Comparison of ENCODE assay signal across 8 cellular contexts in genomic region chr12:6662906-6663742, GRCh38. TPM values are rescaled to one million over a fixed set of nuclear protein-coding genes. Genes with fewer than 3 reads are reported as not detected.
DNase-seq lines count a peak whose midpoint lies in the region; ATAC-seq, FAIRE-seq and TF ChIP-seq lines count a peak whose summit lies in the region.

TSS of gene ING4 (minus strand) at chr12:6663119. CDS start at chr12:6663101, 18 bp downstream.

- peak within 1 kb of the TSS; percentile 58 to 92 for H3K27ac ChIP-seq in small intestine (ENCODE audit: low read depth in 1 of 2, low read length in 1 of 2)

- H3K4me3 ChIP-seq in AG04449 (ENCODE audit: low read depth, low read length) (peak within 1 kb of the TSS; percentile 98), WI38 (ENCODE audit: low read depth, low read length) (peak within 1 kb of the TSS; percentile 82), bronchial epithelial cell (ENCODE audit: low read depth, low read length) (peak within 1 kb of the TSS; percentile 68), small intestine (ENCODE audit: low read depth in 1 of 2, low read length in 2 of 2) (peak within 1 kb of the TSS; percentile 58 to 78)

- ATAC-seq in GM18907 (IDR thresholded peaks at IDR 0.05; ENCODE audit: unreplicated experiment) (peak; percentile 94), HG03159 (IDR thresholded peaks at IDR 0.05; ENCODE audit: unreplicated experiment) (peak; percentile 97)

- CTCF ChIA-PET in AG04449 (lab: Yijun Ruan, JAX), result interaction anchor here (1.1 to 1.5 kb wide), 2 partner anchors 22 to 44 kb away, joined by 4 to 5 read pairs; no protein-coding TSS in a partner anchor

- H3K36me3 ChIP-seq in bronchial epithelial cell (ENCODE audit: control insufficient read depth, insufficient read depth, low read length), result peaks cover 8% of the 10 kb centered on the region
- peaks cover 6 to 10% of the 10 kb centered on the region in 2 donors for H3K36me3 ChIP-seq in small intestine (ENCODE audit: control insufficient read depth in 2 of 2, insufficient read depth in 2 of 2, low read length in 2 of 2)

- POLR2A ChIA-PET in AG04449 (lab: Yijun Ruan, JAX), result interaction anchor here (0.6 kb wide), 1 partner anchor 130 kb away, joined by 5 read pairs; no protein-coding TSS in a partner anchor

- no peak for FAIRE-seq in bronchial epithelial cell (lab: Jason Lieb, UNC)
- peak; percentile 80 for FAIRE-seq in small intestine (lab: Jason Lieb, UNC)

- peaks cover 0 to 5% of the 10 kb centered on the region in 2 donors for H3K4me1 ChIP-seq in small intestine (ENCODE audit: control insufficient read depth in 2 of 2, insufficient read depth in 1 of 2, low read depth in 1 of 2, low read length in 1 of 2)

- WGBS in small intestine, 3 donors, result 2% methylated on average over 37 of the region's 37 CpGs

- TF ChIP-seq CTCF in AG04449 (IDR thresholded peaks at IDR 0.05; ENCODE audit: insufficient read depth, low read length, missing control alignments) (no peak), WI38 (IDR thresholded peaks at IDR 0.05; ENCODE audit: low read depth, low read length) (no peak), bronchial epithelial cell (IDR thresholded peaks at IDR 0.05; ENCODE audit: insufficient read depth, low read length, severe bottlenecking) (no peak)

- H3K27me3 ChIP-seq in bronchial epithelial cell (ENCODE audit: control insufficient read depth, insufficient read depth, low read length) (no peaks in the 10 kb centered on the region), small intestine (ENCODE audit: control insufficient read depth in 2 of 2, insufficient read depth in 2 of 2, low read length in 2 of 2) (no peaks in the 10 kb centered on the region)

- H3K9me3 ChIP-seq in small intestine (ENCODE audit: control insufficient read depth, low read depth), result no peaks in the 10 kb centered on the region

- DNase-seq in AG04449 (ENCODE audit: low read depth, low spot score) (peak; percentile 96), NCI-H2227 treated with DMSO at 0.1 percent for 48 hours (lab: John Stamatoyannopoulos, UW) (peak; percentile 95), bronchial epithelial cell (ENCODE audit: low read depth) (peak; percentile 97), iPS-NIHi11 (ENCODE audit: low spot score) (peak; percentile 99), small intestine (peak; percentile 100)

RNA-seq across cellular contexts. Expression of gene ING4, which starts in this region (rescaled TPM):
- 15.3 and 22.0 TPM in 2 replicates for total RNA-seq in bronchial epithelial cell
- 10 to 100 TPM; 29.3 to 30.9 (median 30.0) TPM for polyA plus RNA-seq in small intestine

Comparison
In these comparisons a context has a peak if more than half of its experiments do, and no peak if none do; other contexts are left out.
1. Peak in every context shown above with its lines: DNase-seq, ATAC-seq, H3K4me3 ChIP-seq and H3K27ac ChIP-seq.